16 cellular contexts compared by ENCODE assay signal in genomic region chr11:48029686-48030279, GRCh38. TPM values are rescaled to one million over a fixed set of nuclear protein-coding genes. Genes with fewer than 3 reads are reported as not detected.
DNase-seq lines count a peak whose midpoint lies in the region; TF ChIP-seq lines count a peak whose summit lies in the region.
"Had no signal": no experiment of that assay in that cellular context is flagged by ENCODE, and none has a peak within 500 bp of the region (broad histone marks: within the 10 kb centered on the region; RNA-seq: fewer than 3 reads in every experiment).

No MANE protein-coding gene starts in this region.

- H3K4me1 Mint-ChIP-seq in activated CD4-positive, alpha-beta T cell treated with anti-CD3 and anti-CD28 coated beads, Interleukin-2, amount 10 ng/mL, durations not matched to agents 24 days and 14 days, result peaks cover 72% of the 10 kb centered on the region

- no peaks in the 10 kb centered on the region for H3K27me3 Mint-ChIP-seq in activated CD4-positive, alpha-beta T cell treated with anti-CD3 and anti-CD28 coated beads, Interleukin-2, amount 10 ng/mL, durations not matched to agents 24 days and 14 days

- BruUV-seq in OCI-LY7 (replicated peaks; lab: Mats Ljungman, UMichigan), result TSS peak; percentile 29

- CTCF ChIA-PET in OCI-LY7 (lab: Charles Lee; ENCODE audit: unreplicated experiment), result interaction anchor here (0.6 kb wide), 1 partner anchor 29 kb away, joined by 4 read pairs; no protein-coding TSS in a partner anchor

- H3K79me2 ChIP-seq in OCI-LY7 (ENCODE audit: insufficient read depth, low read depth, low read length), result peaks cover 46% of the 10 kb centered on the region; the same call in 1 of the 2 replicates

- H3K36me3 Mint-ChIP-seq in activated CD4-positive, alpha-beta T cell treated with anti-CD3 and anti-CD28 coated beads, Interleukin-2, amount 10 ng/mL, durations not matched to agents 24 days and 14 days (ENCODE audit: low read depth), result peaks cover 47% of the 10 kb centered on the region

- no peak for DNase-seq in activated CD4-positive, alpha-beta T cell treated with anti-CD3 and anti-CD28 coated beads, Interleukin-2, amount 10 ng/mL, durations not matched to agents 24 days and 14 days
- DNase-seq in activated CD4-positive, alpha-beta T cell treated with anti-CD3 and anti-CD28 coated beads for 48 hours, result no peak
- no peak for DNase-seq in OCI-LY7 (ENCODE audit: low spot score)
- DNase-seq in choroid plexus epithelial cell (ENCODE audit: low read depth), result no peak
- DNase-seq in spleen, result no peak
- DNase-seq in NCI-H2107 treated with DMSO at 0.1 percent for 48 hours (lab: John Stamatoyannopoulos, UW; ENCODE audit: unreplicated experiment), result no peak
- no peak for DNase-seq in substantia nigra (lab: John Stamatoyannopoulos, UW)
- DNase-seq in LoVo (ENCODE audit: low spot score), result no peak
- DNase-seq: activated CD4-positive, CD25-positive, alpha-beta regulatory T cell; activated T-cell treated with anti-CD3 and anti-CD28 coated beads for 4 hours; effector CD8-positive, alpha-beta T cell; KG1; NCI-H226; nephron progenitor cell; stimulated activated CD4-positive, alpha-beta T cell treated with anti-CD3 and anti-CD28 coated beads, Interleukin-2, amount 100 ng/mL, for 24 hours had no signal

- WGBS in spleen, 5 donors, result 53 to 82% (median 74%) methylated on average over 5 of the region's 5 CpGs

- H3K4me3 Mint-ChIP-seq in activated CD4-positive, alpha-beta T cell treated with anti-CD3 and anti-CD28 coated beads, Interleukin-2, amount 10 ng/mL, durations not matched to agents 24 days and 14 days, result peak overlapping the region; percentile 6
- H3K4me3 Mint-ChIP-seq: nephron progenitor cell had no signal

- H3K4me3 ChIP-seq in OCI-LY7 (ENCODE audit: low read depth, low read length, poor library complexity, severe bottlenecking), result no peak overlapping the region
- peak overlapping the region; percentile 6 for H3K4me3 ChIP-seq in choroid plexus epithelial cell (ENCODE audit: low read depth, low read length)
- H3K4me3 ChIP-seq in spleen, result peak overlapping the region in 1 of 8 donors; percentile 12
- H3K4me3 ChIP-seq: right atrium auricular region had no signal

- no peak for TF ChIP-seq POLR2A in spleen (IDR thresholded peaks at IDR 0.05)

- POLR2A ChIA-PET in OCI-LY7 (lab: Charles Lee), result interaction anchor here (0.5 to 5.5 kb wide), 9 partner anchors 10 to 155 kb away, joined by 3 to 36 read pairs (median 4); no protein-coding TSS in a partner anchor

- H3K27ac ChIP-seq in OCI-LY7 (ENCODE audit: low read depth, low read length, poor library complexity, severe bottlenecking) (no peak overlapping the region), spleen (peak overlapping the region; percentile 48 to 90 (median 76)), substantia nigra (ENCODE audit: low read depth, low read length, poor library complexity, severe bottlenecking) (no peak overlapping the region)
- H3K27ac ChIP-seq: right atrium auricular region had no signal

- intact Hi-C loops in activated CD4-positive, alpha-beta T cell treated with anti-CD3 and anti-CD28 coated beads, Interleukin-2, amount 10 ng/mL, durations not matched to agents 24 days and 14 days (cut with micrococcal nuclease), result no loop called here
- intact Hi-C loops in OCI-LY7 (cut with micrococcal nuclease; ENCODE audit: unreplicated experiment), result loop anchor here (10.0 kb wide), 1 partner anchor 635 kb away; no protein-coding TSS in a partner anchor
- intact Hi-C loops in spleen (cut with DNase I; ENCODE audit: low total_unique reads), result no loop called here

- H3K36me3 ChIP-seq in OCI-LY7 (ENCODE audit: insufficient read depth, low read length) (peaks cover 8% of the 10 kb centered on the region), spleen (peaks cover 0 to 17% (median 0%) of the 10 kb centered on the region in 6 donors)
- H3K36me3 ChIP-seq: right atrium auricular region had no signal

- no peaks in the 10 kb centered on the region for H3K9me2 ChIP-seq in OCI-LY7 (ENCODE audit: insufficient read depth, low read length)

- no peaks in the 10 kb centered on the region for H4K20me1 ChIP-seq in OCI-LY7 (ENCODE audit: insufficient read depth, low read length)

- H2AFZ ChIP-seq in OCI-LY7 (ENCODE audit: low read length), result no peak overlapping the region

- peak overlapping the region; percentile 64; the same call in 1 of the 2 replicates for H3K4me2 ChIP-seq in OCI-LY7 (ENCODE audit: low read length)

- peak overlapping the region; percentile 51 for H3K27ac Mint-ChIP-seq in activated CD4-positive, alpha-beta T cell treated with anti-CD3 and anti-CD28 coated beads, Interleukin-2, amount 10 ng/mL, durations not matched to agents 24 days and 14 days
- H3K27ac Mint-ChIP-seq: nephron progenitor cell had no signal

- H3K4me1 ChIP-seq in OCI-LY7 (ENCODE audit: insufficient read depth, low read length, poor library complexity, severe bottlenecking) (peaks cover 88% of the 10 kb centered on the region), spleen (peaks cover 34 to 100% (median 88%) of the 10 kb centered on the region in 6 donors)

- H3K9me3 ChIP-seq in OCI-LY7 (ENCODE audit: low read length) (no peaks in the 10 kb centered on the region), spleen (no peaks in the 10 kb centered on the region)
- H3K9me3 ChIP-seq: right atrium auricular region had no signal

- no peaks in the 10 kb centered on the region for H3K27me3 ChIP-seq in spleen (replicated peaks in 1 of 7)
- H3K27me3 ChIP-seq: right atrium auricular region had no signal

- no peak for TF ChIP-seq CTCF in OCI-LY7 (conservative IDR thresholded peaks at IDR 0.05; ENCODE audit: low read length)
- no peak for TF ChIP-seq CTCF in choroid plexus epithelial cell (conservative IDR thresholded peaks at IDR 0.05; ENCODE audit: low read depth, low read length)
- TF ChIP-seq CTCF in spleen (IDR thresholded peaks at IDR 0.05 in 8 of 11, conservative IDR thresholded peaks at IDR 0.05 in 3 of 11), result no peak

- no peaks in the 10 kb centered on the region for H3K9me3 Mint-ChIP-seq in activated CD4-positive, alpha-beta T cell treated with anti-CD3 and anti-CD28 coated beads, Interleukin-2, amount 10 ng/mL, durations not matched to agents 24 days and 14 days
- H3K9me3 Mint-ChIP-seq: nephron progenitor cell had no signal

RNA-seq across cellular contexts. Expression of gene PTPRJ, which starts 49.4 kb away (rescaled TPM):
- 51.3 and 52.2 TPM in 2 replicates for total RNA-seq in activated CD4-positive, alpha-beta T cell treated with anti-CD3 and anti-CD28 coated beads, Interleukin-2, amount 10 ng/mL, durations not matched to agents 24 days and 14 days
- total RNA-seq in OCI-LY7 (2014; rRNA removed; shearing (Covaris generic)), result 4.5 and 5.4 TPM in 2 replicates
- total RNA-seq in OCI-LY7 (2022) (24.9 and 28.3 TPM in 2 replicates), spleen (100 to 1,000 TPM in 4 of 7 donors, 10 to 100 TPM in 3; 63.7 to 135 (median 100) TPM)
- 10 to 100 TPM in 1 of 3 donors, 1 to 10 TPM in 2; 6.4 to 11.6 (median 10.0) TPM for polyA plus RNA-seq in spleen

Comparison
In these comparisons a context has a peak if more than half of its experiments do, and no peak if none do; other contexts are left out.
1. H3K27ac ChIP-seq: peak in spleen (8 of 8); none in OCI-LY7 (single experiment) and substantia nigra (single experiment).